Comparison of ENCODE assay signal across 31 cellular contexts in genomic region chrX:4382273-4382672, GRCh38.
DNase-seq lines count a peak whose midpoint lies in the region; ATAC-seq and TF ChIP-seq lines count a peak whose summit lies in the region.
"Had no signal": no experiment of that assay in that cellular context is flagged by ENCODE, and none has a peak within 500 bp of the region (broad histone marks: within the 10 kb centered on the region; RNA-seq: fewer than 3 reads in every experiment).

No MANE protein-coding gene starts in this region.

- H3K4me2 ChIP-seq in GM23338: peak overlapping the region; percentile 56; the same call in 1 of the 2 replicates
- H3K4me2 ChIP-seq: KMS-11, PC-9 had no signal

- no peaks in the 10 kb centered on the region for H3F3A ChIP-seq in GM23338 (replicated peaks; ENCODE audit: low read depth)

- DNase-seq in GM23338 (ENCODE audit: low spot score): peak; percentile 55
- no peak for DNase-seq in WTC11 (ENCODE audit: low spot score)
- DNase-seq in iPS DF 6.9 (ENCODE audit: low read depth, low spot score): peak; percentile 29
- peak; percentile 3 for DNase-seq in midbrain (lab: John Stamatoyannopoulos, UW)
- no peak for DNase-seq in LoVo (ENCODE audit: low spot score)
- DNase-seq in mesothelial cell of epicardium (ENCODE audit: low spot score in 2 of 2, unreplicated experiment in 2 of 2): no peak
- no peak for DNase-seq in T-helper 17 cell
- no peak for DNase-seq in pons (ENCODE audit: low spot score)
- DNase-seq: 8988T; ACHN; BE2C; CD8-positive, alpha-beta memory T cell; DMS 273 treated with DMSO at 0.1 percent for 48 hours; DMS79; EL; GF-D8; NCI-H1092; NCI-H1436 treated with DMSO at 0.1 percent for 48 hours; NCI-H1930; NCI-H2107; NCI-H446; NCI-H524 treated with DMSO at 0.1 percent for 48 hours; NCI-H82; NK-92 treated with Interleukin-12 subunit alpha and Interleukin-12 subunit beta, amount 100 ng/mL, for 24 hours; PC-9; SJCRH30 had no signal

- CTCF ChIA-PET in WTC11 (lab: Charles Lee): no interaction called here

- H3K27me3 Mint-ChIP-seq in GM23338 (ENCODE audit: insufficient read depth, low read depth, poor library complexity) (no peaks in the 10 kb centered on the region), WTC11 (ENCODE audit: low read depth) (no peaks in the 10 kb centered on the region; the same call in 1 of the 2 replicates), mesothelial cell of epicardium (ENCODE audit: low read depth) (no peaks in the 10 kb centered on the region), T-helper 17 cell (no peaks in the 10 kb centered on the region)
- H3K27me3 Mint-ChIP-seq: CD8-positive, alpha-beta memory T cell; IgD-negative memory B cell had no signal

- POLR2A ChIA-PET in WTC11 (lab: Charles Lee): no interaction called here

- TF ChIP-seq CTCF in GM23338 (conservative IDR thresholded peaks at IDR 0.05; ENCODE audit: low read depth in 2 of 2): no peak
- no peak for TF ChIP-seq CTCF in WTC11 (IDR thresholded peaks at IDR 0.05)
- TF ChIP-seq CTCF in mesothelial cell of epicardium (IDR thresholded peaks at IDR 0.05; ENCODE audit: unreplicated experiment): no peak

- H3K27ac ChIP-seq in GM23338 (ENCODE audit: low read depth) (peak overlapping the region; percentile 98), iPS DF 6.9 (ENCODE audit: low read length) (no peak overlapping the region)
- H3K27ac ChIP-seq: KMS-11, PC-9, SJCRH30 had no signal

- WGBS in iPS DF 6.9 (ENCODE audit: insufficient coverage, insufficient read length): no CpG with 5 or more reads among the region's 3 CpGs

- H3K27ac Mint-ChIP-seq in GM23338 (peak overlapping the region; percentile 97), WTC11 (peak overlapping the region; percentile 99), mesothelial cell of epicardium (no peak overlapping the region), T-helper 17 cell (no peak overlapping the region)
- H3K27ac Mint-ChIP-seq: CD14-positive monocyte; CD8-positive, alpha-beta memory T cell; IgD-negative memory B cell had no signal

- H3K9me3 Mint-ChIP-seq in GM23338 (peaks cover 16% of the 10 kb centered on the region), WTC11 (peaks cover 24% of the 10 kb centered on the region), mesothelial cell of epicardium (peaks cover 31% of the 10 kb centered on the region)

- peaks cover 23% of the 10 kb centered on the region; the same call in 2 of the 3 replicates for H3K4me1 Mint-ChIP-seq in GM23338
- peaks cover 37% of the 10 kb centered on the region for H3K4me1 Mint-ChIP-seq in WTC11
- peaks cover 7% of the 10 kb centered on the region for H3K4me1 Mint-ChIP-seq in mesothelial cell of epicardium
- no peaks in the 10 kb centered on the region for H3K4me1 Mint-ChIP-seq in T-helper 17 cell
- H3K4me1 Mint-ChIP-seq: CD14-positive monocyte; CD8-positive, alpha-beta memory T cell; IgD-negative memory B cell had no signal

- no peaks in the 10 kb centered on the region for H4K20me1 ChIP-seq in GM23338 (replicated peaks; ENCODE audit: insufficient read depth)

- ATAC-seq in GM23338 (peak; percentile 80), WTC11 (peak; percentile 79), T-helper 17 cell (no peak)
- ATAC-seq: Right ventricle myocardium inferior, SK-N-SH treated with all-trans-retinoic acid at 6 μM for 48 hours had no signal

- no peaks in the 10 kb centered on the region for H3K27me3 ChIP-seq in GM23338 (ENCODE audit: insufficient read depth)
- no peaks in the 10 kb centered on the region for H3K27me3 ChIP-seq in iPS DF 6.9 (ENCODE audit: control insufficient read depth, insufficient read depth, low read length)
- H3K27me3 ChIP-seq: BE2C, SJCRH30 had no signal

- H3K4me1 ChIP-seq in GM23338 (ENCODE audit: insufficient read depth) (peaks cover 20% of the 10 kb centered on the region; the same call in 1 of the 2 replicates), iPS DF 6.9 (ENCODE audit: control insufficient read depth, insufficient read depth, low read length) (no peaks in the 10 kb centered on the region)
- H3K4me1 ChIP-seq: BE2C, SJCRH30 had no signal

- no peaks in the 10 kb centered on the region for H3K9me2 ChIP-seq in GM23338 (ENCODE audit: insufficient read depth)

- H3K36me3 Mint-ChIP-seq in GM23338 (ENCODE audit: low read depth): peaks cover 37% of the 10 kb centered on the region; the same call in 2 of the 3 replicates
- H3K36me3 Mint-ChIP-seq in WTC11: peaks cover 27% of the 10 kb centered on the region
- peaks cover 9% of the 10 kb centered on the region for H3K36me3 Mint-ChIP-seq in mesothelial cell of epicardium
- no peaks in the 10 kb centered on the region for H3K36me3 Mint-ChIP-seq in T-helper 17 cell (ENCODE audit: low read depth)
- H3K36me3 Mint-ChIP-seq: CD14-positive monocyte, IgD-negative memory B cell had no signal

- H3K79me2 ChIP-seq in GM23338 (replicated peaks; ENCODE audit: insufficient read depth): no peaks in the 10 kb centered on the region

- H3K36me3 ChIP-seq in GM23338 (ENCODE audit: insufficient read depth) (no peaks in the 10 kb centered on the region), iPS DF 6.9 (ENCODE audit: control insufficient read depth, insufficient read depth, low read length) (no peaks in the 10 kb centered on the region)
- H3K36me3 ChIP-seq: BE2C, SJCRH30 had no signal

- H3K9me3 ChIP-seq in iPS DF 6.9 (ENCODE audit: control insufficient read depth, insufficient read depth, low read length): no peaks in the 10 kb centered on the region
- no peaks in the 10 kb centered on the region for H3K9me3 ChIP-seq in T-helper 17 cell (ENCODE audit: control insufficient read depth, low read length, poor library complexity, severe bottlenecking)
- H3K9me3 ChIP-seq: BE2C, SJCRH30 had no signal

- no peak overlapping the region for H2AFZ ChIP-seq in GM23338
- H2AFZ ChIP-seq: PC-9 had no signal

- H3K4me3 ChIP-seq in GM23338: no peak overlapping the region; the same call in 1 of the 2 replicates
- no peak overlapping the region for H3K4me3 ChIP-seq in iPS DF 6.9 (ENCODE audit: low read length)
- H3K4me3 ChIP-seq: PC-9, SJCRH30 had no signal

- H3K4me3 Mint-ChIP-seq in GM23338 (peak overlapping the region; percentile 44; the same call in 2 of the 3 replicates), WTC11 (peak overlapping the region; percentile 40), mesothelial cell of epicardium (no peak overlapping the region), T-helper 17 cell (no peak overlapping the region)
- H3K4me3 Mint-ChIP-seq: CD14-positive monocyte; CD8-positive, alpha-beta memory T cell; IgD-negative memory B cell had no signal

TF ChIP-seq in GM23338, 12 proteins besides CTCF, POLR2A, EP300 and RAD21:
- TF ChIP-seq ZNF331 (CRISPR knock-in tag; IDR thresholded peaks at IDR 0.05; ENCODE audit: low read depth): no peak
- peak; percentile 86; the same call in 1 of the 2 replicates for TF ChIP-seq NANOG (IDR thresholded peaks at IDR 0.05; ENCODE audit: borderline replicate concordance)
- TF ChIP-seq EZH2 (IDR thresholded peaks at IDR 0.05; ENCODE audit: low read depth, unreplicated experiment): no peak

TF ChIP-seq in WTC11, 78 proteins besides CTCF, POLR2A, EP300 and RAD21:
- TF ChIP-seq TEAD1 (CRISPR knock-in tag; IDR thresholded peaks at IDR 0.05) (peak; percentile 56; the same call in 1 of the 2 replicates), NR2C2 (CRISPR knock-in tag; IDR thresholded peaks at IDR 0.05) (no peak)

Comparison
In these comparisons a context has a peak if more than half of its experiments do, and no peak if none do; other contexts are left out.
1. DNase-seq: peak in GM23338 (single experiment), iPS DF 6.9 (single experiment) and midbrain (single experiment); none in WTC11 (single experiment), LoVo (single experiment), mesothelial cell of epicardium (0 of 2), T-helper 17 cell (0 of 3) and pons (single experiment).
2. H3K27ac Mint-ChIP-seq: peak in GM23338 (single experiment) and WTC11 (single experiment); none in mesothelial cell of epicardium (single experiment) and T-helper 17 cell (single experiment).
3. H3K4me3 Mint-ChIP-seq: peak in GM23338 (single experiment) and WTC11 (single experiment); none in mesothelial cell of epicardium (single experiment) and T-helper 17 cell (single experiment).